In the genomic region with DNA sequence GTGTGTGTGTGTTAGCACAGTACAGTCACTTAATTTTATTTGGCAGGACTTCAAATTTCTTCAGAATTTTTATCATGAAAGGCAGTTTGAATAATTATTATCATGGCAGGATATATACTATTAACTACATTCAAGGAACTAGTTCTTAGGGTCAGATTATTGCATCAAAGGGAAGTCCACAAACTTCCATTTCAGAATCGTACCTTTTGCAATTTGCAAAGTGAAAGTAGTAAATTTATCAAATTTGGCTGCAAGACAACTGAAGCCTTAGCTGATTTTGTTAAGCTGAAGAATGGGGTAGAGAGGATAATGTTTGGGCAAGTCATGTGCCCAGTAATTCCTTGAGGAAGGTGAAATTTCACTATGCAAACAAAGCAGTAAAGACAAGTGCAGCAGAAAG, we compare ENCODE assay signal across 15 cellular contexts.
"Had no signal": no experiment of that assay in that cellular context is flagged by ENCODE, and none has a peak within 500 bp of the region (broad histone marks: within the 10 kb centered on the region; RNA-seq: fewer than 3 reads in every experiment).

No MANE protein-coding gene starts in this region.

- H3K27me3 ChIP-seq: dorsolateral prefrontal cortex, right lobe of liver, transverse colon had no signal

- H3K9me3 Mint-ChIP-seq: activated naive CD4-positive, alpha-beta T cell treated with anti-CD3 and anti-CD28 coated beads, Interleukin-2, amount 50 U/mL, for 72 hours; nephron; stimulated activated memory B cell treated with anti-CD40 and anti-IgM and Interleukin-4, amounts not matched to agents 10 μg/mL and 1 μg/mL and 100 μg/mL, for 72 hours had no signal

- H3K27ac Mint-ChIP-seq: activated naive CD4-positive, alpha-beta T cell treated with anti-CD3 and anti-CD28 coated beads, Interleukin-2, amount 50 U/mL, for 72 hours; stimulated activated memory B cell treated with anti-CD40 and anti-IgM and Interleukin-4, amounts not matched to agents 10 μg/mL and 1 μg/mL and 100 μg/mL, for 72 hours had no signal

- ATAC-seq: activated naive CD4-positive, alpha-beta T cell treated with anti-CD3 and anti-CD28 coated beads, Interleukin-2, amount 50 U/mL, for 72 hours; esophagus mucosa; left colon; psoas muscle; stimulated activated memory B cell treated with anti-CD40 and anti-IgM and Interleukin-4, amounts not matched to agents 10 μg/mL and 1 μg/mL and 100 μg/mL, for 72 hours had no signal

- H3K36me3 ChIP-seq: right lobe of liver, transverse colon had no signal

- H3K27ac ChIP-seq: dorsolateral prefrontal cortex, psoas muscle, right lobe of liver, transverse colon had no signal

- H3K27me3 Mint-ChIP-seq: stimulated activated memory B cell treated with anti-CD40 and anti-IgM and Interleukin-4, amounts not matched to agents 10 μg/mL and 1 μg/mL and 100 μg/mL, for 72 hours had no signal

- H3K4me3 Mint-ChIP-seq: nephron; stimulated activated memory B cell treated with anti-CD40 and anti-IgM and Interleukin-4, amounts not matched to agents 10 μg/mL and 1 μg/mL and 100 μg/mL, for 72 hours had no signal

- H3K36me3 Mint-ChIP-seq: activated naive CD4-positive, alpha-beta T cell treated with anti-CD3 and anti-CD28 coated beads, Interleukin-2, amount 50 U/mL, for 72 hours had no signal

- H3K4me3 ChIP-seq: dorsolateral prefrontal cortex, psoas muscle, right lobe of liver, transverse colon had no signal

- H3K9me3 ChIP-seq: psoas muscle, right lobe of liver, transverse colon had no signal

- DNase-seq: activated CD4-positive, alpha-beta T cell treated with anti-CD3 and anti-CD28 coated beads, Interleukin-2, amount 50 U/mL, for 1 hour; activated effector memory CD4-positive, alpha-beta T cell treated with anti-CD3 and anti-CD28 coated beads, Interleukin-2, amount 50 U/mL, for 16 hours; cerebellar nuclear complex; dorsolateral prefrontal cortex; left colon; mammary epithelial cell; psoas muscle; right lobe of liver; stimulated activated CD4-positive, alpha-beta T cell treated with anti-CD3 and anti-CD28 coated beads, Interleukin-1b, Interleukin-23, amount 100 ng/mL, for 48 hours; T-helper 2 cell; transverse colon had no signal
